In the genomic region with DNA sequence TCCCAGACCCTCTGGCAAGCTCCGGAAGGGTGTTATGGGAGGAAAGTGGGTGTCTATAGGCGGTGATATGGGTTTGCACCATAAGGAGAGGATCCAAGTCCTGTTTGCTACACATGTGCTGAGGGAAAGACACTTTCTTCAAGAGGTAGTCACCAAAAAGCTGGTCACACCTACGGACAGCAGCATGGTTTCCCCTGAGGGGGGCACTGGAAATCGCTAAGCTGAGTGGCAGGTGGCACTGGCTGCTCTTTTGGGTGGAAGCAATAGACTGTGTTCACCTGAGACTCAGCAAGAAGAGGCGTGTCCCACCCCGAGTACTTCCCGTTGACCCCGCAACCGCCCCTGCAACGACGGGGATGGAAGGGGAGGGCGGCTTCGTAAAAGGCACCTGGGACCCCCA, we compare ENCODE assay signal across 29 cellular contexts. TPM values are rescaled to one million over a fixed set of nuclear protein-coding genes. Genes with fewer than 3 reads are reported as not detected.
"Had no signal": no experiment of that assay in that cellular context is flagged by ENCODE, and none has a peak within 500 bp of the region (broad histone marks: within the 10 kb centered on the region; RNA-seq: fewer than 3 reads in every experiment).

No MANE protein-coding gene starts in this region.

- H3K4me1 Mint-ChIP-seq: central memory CD8-positive, alpha-beta T cell; natural killer cell had no signal

- DNase-seq: activated B cell treated with CpG ODN at 0.5 μM for 24 hours; activated CD4-positive, alpha-beta T cell treated with anti-CD3 and anti-CD28 coated beads, Interleukin-2, amount 50 U/mL, for 4 hours; activated CD8-positive, alpha-beta memory T cell treated with anti-CD3 and anti-CD28 coated beads for 24 hours; activated effector memory CD4-positive, alpha-beta T cell treated with Interleukin-2 at 50 U/mL for 16 hours; activated naive CD4-positive, alpha-beta T cell treated with Interleukin-2 at 50 U/mL for 16 hours; anterior cingulate cortex; effector CD8-positive, alpha-beta T cell; erythroblast; gastrocnemius medialis; left lung; lower lobe of right lung; mesenchymal stem cell; natural killer cell; ovary; stimulated activated CD4-positive, alpha-beta T cell treated with anti-CD3 and anti-CD28 coated beads, Interleukin-1b, Interleukin-23, amount 100 ng/mL, for 48 hours; stimulated activated naive B cell treated with anti-CD40 and anti-IgM and Interleukin-4, amounts not matched to agents 10 μg/mL and 1 μg/mL and 100 μg/mL, for 72 hours; stomach; T-helper 2 cell; thyroid gland; upper lobe of right lung had no signal

- H3K4me3 ChIP-seq: gastrocnemius medialis, hepatocyte, left lung, lower lobe of right lung, ovary, prostate gland, smooth muscle cell, stomach, thyroid gland, upper lobe of right lung had no signal

- H3K27ac Mint-ChIP-seq: activated B cell treated with CpG ODN at 0.5 μM for 24 hours; activated naive CD8-positive, alpha-beta T cell; natural killer cell; stimulated activated naive B cell treated with anti-CD40 and anti-IgM and Interleukin-4, amounts not matched to agents 10 μg/mL and 1 μg/mL and 100 μg/mL, for 72 hours had no signal

- H3K9me3 ChIP-seq: gastrocnemius medialis, left lung, lower lobe of right lung, neutrophil, ovary, prostate gland, stomach, thyroid gland, upper lobe of right lung had no signal

- H3K4me3 Mint-ChIP-seq: activated B cell treated with CpG ODN at 0.5 μM for 24 hours; activated naive CD8-positive, alpha-beta T cell; central memory CD8-positive, alpha-beta T cell; natural killer cell; stimulated activated naive B cell treated with anti-CD40 and anti-IgM and Interleukin-4, amounts not matched to agents 10 μg/mL and 1 μg/mL and 100 μg/mL, for 72 hours had no signal

- H3K36me3 ChIP-seq: gastrocnemius medialis, left lung, lower lobe of right lung, neutrophil, ovary, prostate gland, stomach, thyroid gland, upper lobe of right lung had no signal

- ATAC-seq: gastrocnemius medialis; left lung; natural killer cell; stimulated activated naive B cell treated with anti-CD40 and anti-IgM and Interleukin-4, amounts not matched to agents 10 μg/mL and 1 μg/mL and 100 μg/mL, for 72 hours; upper lobe of right lung had no signal

- H3K27me3 ChIP-seq: thyroid gland had no signal

- H3K27ac ChIP-seq: gastrocnemius medialis, hepatocyte, left lung, lower lobe of right lung, neutrophil, ovary, prostate gland, stomach, thyroid gland, upper lobe of right lung had no signal

- H3K36me3 Mint-ChIP-seq: activated naive CD8-positive, alpha-beta T cell; natural killer cell had no signal

- H3K4me1 ChIP-seq: gastrocnemius medialis, prostate gland, upper lobe of right lung had no signal

- H3K9me3 Mint-ChIP-seq: activated B cell treated with CpG ODN at 0.5 μM for 24 hours had no signal

RNA-seq across cellular contexts. Expression of a gene that starts 1.8 kb away (rescaled TPM):
- total RNA-seq: activated B cell treated with CpG ODN at 0.5 μM for 24 hours, bronchial epithelial cell, dermis microvascular lymphatic vessel endothelial cell, hepatocyte, left lung, lower lobe of right lung, mononuclear cell, natural killer cell, smooth muscle cell, upper lobe of right lung had no signal
